Comparison of ENCODE assay signal across 21 cellular contexts in genomic region chr7:140604760-140605159, GRCh38. TPM values are rescaled to one million over a fixed set of nuclear protein-coding genes. Genes with fewer than 3 reads are reported as not detected.
DNase-seq lines count a peak whose midpoint lies in the region; ATAC-seq and TF ChIP-seq lines count a peak whose summit lies in the region.
"Had no signal": no experiment of that assay in that cellular context is flagged by ENCODE, and none has a peak within 500 bp of the region (broad histone marks: within the 10 kb centered on the region; RNA-seq: fewer than 3 reads in every experiment).

No MANE protein-coding gene starts in this region.

- TF ChIP-seq CTCF in LNCaP clone FGC (IDR thresholded peaks at IDR 0.05; ENCODE audit: control insufficient read depth, extremely low read depth, insufficient read depth) = no peak
- no peak for TF ChIP-seq CTCF in esophagus squamous epithelium (IDR thresholded peaks at IDR 0.05)
- TF ChIP-seq CTCF in mucosa of descending colon (IDR thresholded peaks at IDR 0.05) = no peak
- TF ChIP-seq CTCF in testis (IDR thresholded peaks at IDR 0.05) = no peak
- no peak for TF ChIP-seq CTCF in left lung (IDR thresholded peaks at IDR 0.05)

- peak overlapping the region in 3 of 4 donors; percentile 26 to 54 (median 44) for H3K27ac ChIP-seq in esophagus squamous epithelium
- no peak overlapping the region for H3K27ac ChIP-seq in testis
- no peak overlapping the region for H3K27ac ChIP-seq in left lung
- H3K27ac ChIP-seq: neutrophil, RWPE1, tibial nerve had no signal

- WGBS in esophagus squamous epithelium, 2 donors = 42 to 79% methylated on average over 4 of the region's 4 CpGs
- WGBS in testis, 2 donors = 96 to 97% methylated on average over 4 of the region's 4 CpGs

- H3K9me3 ChIP-seq in esophagus squamous epithelium (no peaks in the 10 kb centered on the region), mucosa of descending colon (no peaks in the 10 kb centered on the region), testis (no peaks in the 10 kb centered on the region), left lung (no peaks in the 10 kb centered on the region)
- H3K9me3 ChIP-seq: Caco-2, neutrophil, tibial nerve had no signal

- peak; percentile 47 for DNase-seq in AG08396 (ENCODE audit: low spot score)
- peak; percentile 3 for DNase-seq in LNCaP clone FGC (ENCODE audit: low read depth)
- DNase-seq in esophagus squamous epithelium (lab: John Stamatoyannopoulos, UW) = no peak
- DNase-seq in mucosa of descending colon = no peak
- no peak for DNase-seq in testis
- DNase-seq in stimulated activated CD8-positive, alpha-beta memory T cell treated with anti-CD3 and anti-CD28 coated beads, Interleukin-4, amount 100 ng/mL, for 48 hours = no peak
- no peak for DNase-seq in T1000 (lab: John Stamatoyannopoulos, UW)
- DNase-seq in left lung = no peak
- DNase-seq: ACHN; activated CD8-positive, alpha-beta memory T cell treated with anti-CD3 and anti-CD28 coated beads, Interleukin-2, amount 10 ng/mL, durations not matched to agents 7 days and 5 days; activated effector memory CD4-positive, alpha-beta T cell treated with anti-CD3 and anti-CD28 coated beads, Interleukin-2, amount 50 U/mL, for 16 hours; anterior cingulate cortex; Caco-2; NCI-H1092 treated with DMSO at 0.1 percent for 48 hours; stimulated activated CD4-positive, alpha-beta T cell treated with anti-CD3 and anti-CD28 coated beads, Interleukin-4, amount 100 ng/mL, for 4 hours; T-helper 1 cell had no signal

- no peak for TF ChIP-seq POLR2A in esophagus squamous epithelium (IDR thresholded peaks at IDR 0.05)
- TF ChIP-seq POLR2A in testis (IDR thresholded peaks at IDR 0.05) = no peak

- H3K4me3 ChIP-seq in LNCaP clone FGC (ENCODE audit: low read depth, low read length) (no peak overlapping the region), esophagus squamous epithelium (no peak overlapping the region), mucosa of descending colon (no peak overlapping the region), testis (no peak overlapping the region), left lung (no peak overlapping the region)
- H3K4me3 ChIP-seq: tibial nerve had no signal

- intact Hi-C loops in esophagus squamous epithelium (cut with DNase I) = no loop called here
- intact Hi-C loops in mucosa of descending colon (cut with DNase I, micrococcal nuclease) = no loop called here
- intact Hi-C loops in testis (cut with DNase I; ENCODE audit: low total_unique reads) = no loop called here
- intact Hi-C loops in left lung (cut with DNase I) = no loop called here

- H3K4me1 ChIP-seq in esophagus squamous epithelium (peaks cover 0 to 39% (median 8%) of the 10 kb centered on the region in 3 donors), mucosa of descending colon (ENCODE audit: low read depth) (no peaks in the 10 kb centered on the region), testis (peaks cover 9% of the 10 kb centered on the region), left lung (no peaks in the 10 kb centered on the region)
- H3K4me1 ChIP-seq: Caco-2 had no signal

- H3K27me3 ChIP-seq in esophagus squamous epithelium (no peaks in the 10 kb centered on the region), testis (no peaks in the 10 kb centered on the region), left lung (no peaks in the 10 kb centered on the region)
- H3K27me3 ChIP-seq: tibial nerve had no signal

- ATAC-seq in mucosa of descending colon (peak; percentile 60), left lung (no peak)
- ATAC-seq: activated CD4-positive, CD25-positive, alpha-beta regulatory T cell treated with anti-CD3 and anti-CD28 coated beads, Interleukin-2, amount 50 U/mL, for 24 hours; activated CD8-positive, alpha-beta memory T cell treated with anti-CD3 and anti-CD28 coated beads, Interleukin-2, amount 10 ng/mL, durations not matched to agents 7 days and 5 days; esophagus mucosa had no signal

- H3K36me3 ChIP-seq in esophagus squamous epithelium (no peaks in the 10 kb centered on the region), mucosa of descending colon (ENCODE audit: low read depth) (no peaks in the 10 kb centered on the region), testis (ENCODE audit: low read depth, missing control alignments) (no peaks in the 10 kb centered on the region), left lung (no peaks in the 10 kb centered on the region)
- H3K36me3 ChIP-seq: neutrophil had no signal

RNA-seq across cellular contexts. Expression of gene DENND2A, which starts 35.9 kb away (rescaled TPM):
- total RNA-seq in esophagus squamous epithelium = 10 to 100 TPM in 1 of 4 donors, 1 to 10 TPM in 2, under 1 TPM in 1; 0.92 to 11.1 (median 1.9) TPM
- total RNA-seq in mucosa of descending colon = 10 to 100 TPM in 2 of 3 donors, 1 to 10 TPM in 1; 8.4 to 17.7 (median 10.1) TPM
- 1 to 10 TPM; 4.1 to 5.5 TPM for total RNA-seq in testis
- polyA plus RNA-seq in testis (ENCODE audit: insufficient read depth, low read depth, low replicate concordance) = 8.5 TPM
- total RNA-seq in left lung = 10 to 100 TPM in 1 of 2 donors, 1 to 10 TPM in 1; 9.3 to 17.4 TPM

Comparison
In these comparisons a context has a peak if more than half of its experiments do, and no peak if none do; other contexts are left out.
1. DNase-seq: peak in AG08396 (single experiment) and LNCaP clone FGC (single experiment); none in esophagus squamous epithelium (single experiment), mucosa of descending colon (0 of 3), testis (single experiment), stimulated activated CD8-positive, alpha-beta memory T cell treated with anti-CD3 and anti-CD28 coated beads, Interleukin-4, amount 100 ng/mL, for 48 hours (single experiment), T1000 (single experiment) and left lung (0 of 2).
2. H3K27ac ChIP-seq: peak in esophagus squamous epithelium (3 of 4); none in testis (0 of 2) and left lung (0 of 2).